In genomic region chr6:41201784-41202181, GRCh38 we compare ENCODE assay signal across 17 cellular contexts. TPM values are rescaled to one million over a fixed set of nuclear protein-coding genes. Genes with fewer than 3 reads are reported as not detected.
A peak's percentile ranks its signal among the peaks of the same experiment; 100 is the strongest.
DNase-seq lines count a peak whose midpoint lies in the region; ATAC-seq, FAIRE-seq and TF ChIP-seq lines count a peak whose summit lies in the region.
"Had no signal": no experiment of that assay in that cellular context is flagged by ENCODE, and none has a peak within 500 bp of the region (broad histone marks: within the 10 kb centered on the region; RNA-seq: fewer than 3 reads in every experiment).

No MANE protein-coding gene starts in this region.

- no peak overlapping the region for H4K12ac ChIP-seq in trophoblast cell (ENCODE audit: low read depth, low read length)

- H3K9me3 ChIP-seq in BLaER1: no peaks in the 10 kb centered on the region
- peaks cover 2% of the 10 kb centered on the region for H3K9me3 ChIP-seq in trophoblast cell (ENCODE audit: insufficient read depth, low read depth, low read length)
- H3K9me3 ChIP-seq: gastroesophageal sphincter had no signal

- H3K4me3 ChIP-seq in BLaER1 (no peak overlapping the region), trophoblast cell (ENCODE audit: low read depth, low read length) (no peak overlapping the region)
- H3K4me3 ChIP-seq: gastroesophageal sphincter had no signal

- H3K23ac ChIP-seq in trophoblast cell (ENCODE audit: low read length): no peak overlapping the region

- no peak overlapping the region for H2AK5ac ChIP-seq in trophoblast cell (ENCODE audit: low read length)

- no peak overlapping the region for H3K9ac ChIP-seq in BLaER1
- H3K9ac ChIP-seq in trophoblast cell (ENCODE audit: low read length): no peak overlapping the region
- H3K9ac ChIP-seq: parathyroid adenoma had no signal

- H3K14ac ChIP-seq in trophoblast cell (ENCODE audit: low read length): no peak overlapping the region

- no peaks in the 10 kb centered on the region for H3K9me3 Mint-ChIP-seq in activated B cell treated with CpG ODN at 0.5 μM for 24 hours
- no peaks in the 10 kb centered on the region for H3K9me3 Mint-ChIP-seq in immature natural killer cell

- H2BK12ac ChIP-seq in trophoblast cell (ENCODE audit: low read length): no peak overlapping the region

- H3K4me3 Mint-ChIP-seq in activated B cell treated with CpG ODN at 0.5 μM for 24 hours (peak overlapping the region; percentile 75), immature natural killer cell (peak overlapping the region; percentile 52 to 84 (median 72))

- no peak overlapping the region for H2BK120ac ChIP-seq in trophoblast cell (ENCODE audit: insufficient read depth, low read length, poor library complexity)

- CTCF ChIA-PET in activated B cell treated with CpG ODN at 0.5 μM for 24 hours (lab: Charles Lee): interaction anchor here (1.5 to 1.8 kb wide), 2 partner anchors 10 to 19 kb away, joined by 4 to 6 read pairs; no protein-coding TSS in a partner anchor

- H3K4me1 ChIP-seq in BLaER1: peaks cover 36% of the 10 kb centered on the region
- peaks cover 0 to 4% of the 10 kb centered on the region in 2 experiments for H3K4me1 ChIP-seq in trophoblast cell (ENCODE audit: control insufficient read depth in 1 of 2, insufficient read depth in 2 of 2, low read length in 2 of 2)
- H3K4me1 ChIP-seq: gastroesophageal sphincter, parathyroid adenoma had no signal

- TF ChIP-seq POLR2A in GM12891 (IDR thresholded peaks at IDR 0.05; ENCODE audit: low read depth, low read length): no peak

- POLR2A ChIA-PET in activated B cell treated with CpG ODN at 0.5 μM for 24 hours (lab: Charles Lee): interaction anchor here (0.7 to 3.4 kb wide), 3 partner anchors 10 to 129 kb away, joined by 3 to 21 read pairs (median 10); partner anchors contain the start of genes NFYA and OARD1

- DNase-seq in GM12891 (ENCODE audit: insufficient read length, low spot score) (no peak), activated B cell treated with CpG ODN at 0.5 μM for 24 hours (no peak), immature natural killer cell (peak in 1 of 3 donors; percentile 5), NAMALWA (ENCODE audit: low spot score) (no peak), trophoblast cell (no peak), hippocampal formation (lab: John Stamatoyannopoulos, UW) (no peak)
- DNase-seq: effector CD8-positive, alpha-beta T cell; NCI-H2171; PC-3 had no signal

- H3K79me1 ChIP-seq in trophoblast cell (ENCODE audit: low read length): no peaks in the 10 kb centered on the region

- TF ChIP-seq CTCF in activated B cell treated with CpG ODN at 0.5 μM for 24 hours (IDR thresholded peaks at IDR 0.05): no peak

- peak; percentile 32 for ATAC-seq in activated B cell treated with CpG ODN at 0.5 μM for 24 hours (ENCODE audit: low read depth)
- no peak for ATAC-seq in HG03280 (IDR thresholded peaks at IDR 0.05; ENCODE audit: unreplicated experiment)
- ATAC-seq: gastroesophageal sphincter, left lobe of liver, PC-3 had no signal

- H3K36me3 Mint-ChIP-seq in activated B cell treated with CpG ODN at 0.5 μM for 24 hours (ENCODE audit: low read depth): peaks cover 16% of the 10 kb centered on the region
- peaks cover 0 to 5% (median 0%) of the 10 kb centered on the region in 3 donors for H3K36me3 Mint-ChIP-seq in immature natural killer cell

- H3K36me3 ChIP-seq in BLaER1 (no peaks in the 10 kb centered on the region), trophoblast cell (ENCODE audit: control insufficient read depth in 1 of 2, insufficient read depth in 2 of 2, low read length in 2 of 2) (no peaks in the 10 kb centered on the region)
- H3K36me3 ChIP-seq: gastroesophageal sphincter had no signal

- H2BK5ac ChIP-seq in trophoblast cell (ENCODE audit: low read depth, low read length, poor library complexity): no peak overlapping the region

- H3K27ac Mint-ChIP-seq in activated B cell treated with CpG ODN at 0.5 μM for 24 hours (peak overlapping the region; percentile 96), immature natural killer cell (peak overlapping the region; percentile 91 to 98 (median 98))

- intact Hi-C loops in activated B cell treated with CpG ODN at 0.5 μM for 24 hours (cut with micrococcal nuclease): loop anchor here (1.0 to 2.0 kb wide), 2 partner anchors 77 to 129 kb away; partner anchors contain the start of genes NFYA and OARD1

- H2AFZ ChIP-seq in trophoblast cell (ENCODE audit: insufficient read depth, low read length, poor library complexity): no peak overlapping the region
- H2AFZ ChIP-seq: parathyroid adenoma had no signal

- H3K27me3 Mint-ChIP-seq in activated B cell treated with CpG ODN at 0.5 μM for 24 hours (no peaks in the 10 kb centered on the region), immature natural killer cell (ENCODE audit: low read depth in 3 of 3) (peaks cover 0 to 6% (median 5%) of the 10 kb centered on the region in 3 donors)

- H4K8ac ChIP-seq in trophoblast cell (ENCODE audit: low read depth, low read length): no peak overlapping the region

- no peaks in the 10 kb centered on the region for H3K79me2 ChIP-seq in trophoblast cell (ENCODE audit: control insufficient read depth, insufficient read depth, low read length, poor library complexity)
- H3K79me2 ChIP-seq: parathyroid adenoma had no signal

- H4K91ac ChIP-seq in trophoblast cell (ENCODE audit: low read depth, low read length): no peak overlapping the region

- WGBS in trophoblast cell (ENCODE audit: extremely low coverage, insufficient coverage, insufficient read length): no CpG with 5 or more reads among the region's 9 CpGs

- peaks cover 74% of the 10 kb centered on the region for H3K4me1 Mint-ChIP-seq in activated B cell treated with CpG ODN at 0.5 μM for 24 hours
- H3K4me1 Mint-ChIP-seq in immature natural killer cell: peaks cover 48 to 72% of the 10 kb centered on the region in 2 donors

- H3K27me3 ChIP-seq in BLaER1 (no peaks in the 10 kb centered on the region), trophoblast cell (ENCODE audit: insufficient read depth, low read length) (no peaks in the 10 kb centered on the region)

- no peaks in the 10 kb centered on the region for H4K20me1 ChIP-seq in BLaER1

- H3K18ac ChIP-seq in trophoblast cell (ENCODE audit: low read length): no peak overlapping the region

- peak; percentile 90 for FAIRE-seq in GM12891 (lab: Jason Lieb, UNC)

- H3K4me2 ChIP-seq in BLaER1: peak overlapping the region; percentile 90
- no peak overlapping the region for H3K4me2 ChIP-seq in trophoblast cell (ENCODE audit: low read length)

- peak overlapping the region; percentile 85 for H3K27ac ChIP-seq in BLaER1
- H3K27ac ChIP-seq in trophoblast cell (ENCODE audit: low read depth, low read length): no peak overlapping the region
- H3K27ac ChIP-seq: gastroesophageal sphincter, parathyroid adenoma had no signal

- no peak overlapping the region for H3K4ac ChIP-seq in trophoblast cell (ENCODE audit: low read depth, low read length)

TF ChIP-seq in GM12891, 5 proteins besides CTCF, POLR2A, EP300 and RAD21:
- peak; percentile 35; the same call in 1 of the 2 replicates for TF ChIP-seq SPI1 (IDR thresholded peaks at IDR 0.05; ENCODE audit: low read depth, low read length)
- TF ChIP-seq POLR2AphosphoS5 (IDR thresholded peaks at IDR 0.05; ENCODE audit: low read depth, low read length): no peak

RNA-seq across cellular contexts. Expression of gene TREML2, which starts 0.8 kb away (rescaled TPM):
- polyA plus RNA-seq in GM12891 (2012; ENCODE audit: low read depth, missing spikeins): 4.2 TPM
- total RNA-seq in activated B cell treated with CpG ODN at 0.5 μM for 24 hours: 10.2 and 10.3 TPM in 2 replicates
- polyA plus RNA-seq in immature natural killer cell: 1 to 10 TPM in 1 of 3 donors, under 1 TPM in 1, not detected in 1; 0.89 to 1.2 TPM
- polyA plus RNA-seq in trophoblast cell (2013): 5.4 and 5.8 TPM in 2 replicates
- total RNA-seq: LHCN-M2, PC-3 had no signal
- polyA plus RNA-seq: BJ had no signal

RNA-seq across cellular contexts. Expression of gene TREML4, which starts 26.4 kb away (rescaled TPM):
- polyA plus RNA-seq in GM12891 (2012; ENCODE audit: low read depth, missing spikeins): 0.06 TPM
- total RNA-seq in activated B cell treated with CpG ODN at 0.5 μM for 24 hours: not detected in 2 replicates
- not detected for polyA plus RNA-seq in immature natural killer cell
- not detected in 2 replicates for polyA plus RNA-seq in trophoblast cell (2013)
- total RNA-seq: activated CD8-positive, alpha-beta memory T cell treated with anti-CD3 and anti-CD28 coated beads for 36 hours; gastroesophageal sphincter; left lobe of liver; LHCN-M2; PC-3 had no signal
- polyA plus RNA-seq: BJ had no signal

RNA-seq across cellular contexts. Expression of gene TREM2, which starts 38.9 kb away (rescaled TPM):
- polyA plus RNA-seq in GM12891 (2012; ENCODE audit: low read depth, missing spikeins): not detected
- total RNA-seq in activated B cell treated with CpG ODN at 0.5 μM for 24 hours: not detected in 2 replicates
- polyA plus RNA-seq in immature natural killer cell: not detected
- 0.08 TPM in 2 replicates for polyA plus RNA-seq in trophoblast cell (2013)
- total RNA-seq: activated CD8-positive, alpha-beta memory T cell treated with anti-CD3 and anti-CD28 coated beads for 36 hours; LHCN-M2; PC-3 had no signal
- polyA plus RNA-seq: BJ had no signal

RNA-seq across cellular contexts. Expression of gene TREML1, which starts 47.6 kb away (rescaled TPM):
- polyA plus RNA-seq in GM12891 (2012; ENCODE audit: low read depth, missing spikeins): not detected
- not detected in 2 replicates for total RNA-seq in activated B cell treated with CpG ODN at 0.5 μM for 24 hours
- 1 to 10 TPM in 2 of 3 donors, not detected in 1; 2.4 to 6.2 TPM for polyA plus RNA-seq in immature natural killer cell
- not detected in 2 replicates for polyA plus RNA-seq in trophoblast cell (2013)
- total RNA-seq: activated CD8-positive, alpha-beta memory T cell treated with anti-CD3 and anti-CD28 coated beads for 36 hours; gastroesophageal sphincter; left lobe of liver; LHCN-M2; PC-3 had no signal
- polyA plus RNA-seq: BJ had no signal
